ENCODE assay signal across 8 cellular contexts in the genomic region with DNA sequence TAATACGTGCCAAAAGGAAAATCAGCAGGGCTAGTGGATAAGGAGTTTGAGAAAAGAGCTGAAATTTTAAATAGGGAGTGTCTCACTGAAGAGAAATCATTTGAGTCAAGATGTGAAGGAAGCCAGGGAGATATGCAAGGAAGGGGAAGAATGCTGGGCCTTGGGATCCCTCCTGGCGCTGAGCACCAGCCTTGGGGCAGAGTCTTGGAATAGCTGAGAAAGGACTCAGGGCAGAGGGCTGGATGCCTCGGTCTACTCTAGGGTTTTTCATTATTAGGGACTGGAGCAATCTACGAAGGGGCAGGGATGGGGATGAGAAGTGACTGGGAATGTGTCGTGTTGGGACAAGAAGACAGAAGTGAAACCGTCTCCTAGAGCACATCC. TPM values are rescaled to one million over a fixed set of nuclear protein-coding genes. Genes with fewer than 3 reads are reported as not detected.
DNase-seq lines count a peak whose midpoint lies in the region; ATAC-seq, FAIRE-seq and TF ChIP-seq lines count a peak whose summit lies in the region.

No MANE protein-coding gene starts in this region.

- ATAC-seq in HG02973 (IDR thresholded peaks at IDR 0.05; ENCODE audit: unreplicated experiment): no peak

- H3K9me3 ChIP-seq in BLaER1 treated with 17β-estradiol and CSF1 and Interleukin-3, amounts not matched to agents 10 nM and 100 nM (replicated peaks in 1 of 11): no peaks in the 10 kb centered on the region
- H3K9me3 ChIP-seq in MG63: no peaks in the 10 kb centered on the region; the same call in 1 of the 2 replicates
- H3K9me3 ChIP-seq in H1 (ENCODE audit: insufficient read depth in 2 of 2, low read depth in 1 of 2, low read length in 1 of 2): no peaks in the 10 kb centered on the region
- H3K9me3 ChIP-seq in neural cell (ENCODE audit: low read length): no peaks in the 10 kb centered on the region

- DNase-seq in MG63: no peak
- DNase-seq in H1 (ENCODE audit: low read depth in 1 of 2, low spot score in 2 of 2): no peak
- DNase-seq in NCI-H2029 (lab: John Stamatoyannopoulos, UW): no peak
- no peak for DNase-seq in amniotic stem cell (lab: John Stamatoyannopoulos, UW)
- DNase-seq in NK-92 (lab: John Stamatoyannopoulos, UW; ENCODE audit: unreplicated experiment): no peak

- TF ChIP-seq CTCF in H1 (IDR thresholded peaks at IDR 0.05; ENCODE audit: control extremely low read depth in 1 of 3, insufficient read depth in 1 of 3, low read depth in 1 of 3, low read length in 3 of 3) (no peak), neural cell (IDR thresholded peaks at IDR 0.05; ENCODE audit: poor library complexity, severe bottlenecking) (no peak)

- no peak overlapping the region for H2BK15ac ChIP-seq in H1 (ENCODE audit: low read length)

- peaks cover 0 to 10% (median 0%) of the 10 kb centered on the region in 11 experiments; a peak in 1 of 22 replicates for H4K20me1 ChIP-seq in BLaER1 treated with 17β-estradiol and CSF1 and Interleukin-3, amounts not matched to agents 10 nM and 100 nM
- H4K20me1 ChIP-seq in H1 (replicated peaks in 1 of 2; ENCODE audit: control insufficient read depth in 1 of 2, insufficient read depth in 2 of 2, low read length in 2 of 2): no peaks in the 10 kb centered on the region
- no peaks in the 10 kb centered on the region for H4K20me1 ChIP-seq in neural cell (ENCODE audit: insufficient read depth)

- H3K27me3 ChIP-seq in BLaER1 treated with 17β-estradiol and CSF1 and Interleukin-3, amounts not matched to agents 10 nM and 100 nM: no peaks in the 10 kb centered on the region
- H3K27me3 ChIP-seq in MG63 (no peaks in the 10 kb centered on the region), H1 (replicated peaks in 1 of 4; ENCODE audit: control insufficient read depth in 3 of 4, extremely low read depth in 1 of 4, insufficient read depth in 3 of 4, low read length in 3 of 4) (no peaks in the 10 kb centered on the region), neural cell (ENCODE audit: insufficient read depth, low read depth, low read length) (no peaks in the 10 kb centered on the region)

- no peaks in the 10 kb centered on the region for H3F3A ChIP-seq in neural cell (ENCODE audit: insufficient read depth, low read length, poor library complexity, severe bottlenecking)

- peak overlapping the region; percentile 70 to 93 (median 80) for H3K4me3 ChIP-seq in BLaER1 treated with 17β-estradiol and CSF1 and Interleukin-3, amounts not matched to agents 10 nM and 100 nM
- H3K4me3 ChIP-seq in MG63 (peak overlapping the region; percentile 85), H1 (ENCODE audit: extremely low read depth in 1 of 4, insufficient read depth in 2 of 4, low read depth in 3 of 4, low read length in 4 of 4) (peak overlapping the region; percentile 96 to 99 (median 98)), neural cell (ENCODE audit: low read length) (peak overlapping the region; percentile 76)

- no peak overlapping the region for H2BK120ac ChIP-seq in H1 (replicated peaks; ENCODE audit: low read depth, low read length)

- TF ChIP-seq RAD21 in H1 (IDR thresholded peaks at IDR 0.05 in 1 of 2, conservative IDR thresholded peaks at IDR 0.05 in 1 of 2; ENCODE audit: low read depth in 2 of 2, low read length in 2 of 2): no peak
- no peak for TF ChIP-seq RAD21 in neural cell (conservative IDR thresholded peaks at IDR 0.05)

- H2BK12ac ChIP-seq in H1 (ENCODE audit: low read depth, low read length): peak overlapping the region; percentile 39; the same call in 1 of the 2 replicates

- no peak overlapping the region for H3K4ac ChIP-seq in H1 (replicated peaks; ENCODE audit: insufficient read length, low read depth, low read length)

- no peaks in the 10 kb centered on the region for H3K9me2 ChIP-seq in neural cell (ENCODE audit: insufficient read depth, low read length)

- peak overlapping the region; percentile 68 to 93 (median 90) for H3K9ac ChIP-seq in BLaER1 treated with 17β-estradiol and CSF1 and Interleukin-3, amounts not matched to agents 10 nM and 100 nM
- peak overlapping the region; percentile 94 to 95 (median 94) for H3K9ac ChIP-seq in H1 (replicated peaks in 1 of 4; ENCODE audit: extremely low read depth in 1 of 4, low read depth in 3 of 4, low read length in 3 of 4)
- H3K9ac ChIP-seq in neural cell (ENCODE audit: low read length): peak overlapping the region; percentile 32

- WGBS in H1 (ENCODE audit: extremely low coverage in 1 of 2, insufficient coverage in 1 of 2, insufficient read length in 1 of 2, insufficient replicate concordance in 2 of 2, low coverage in 1 of 2, low lambda C conversion rate in 2 of 2, missing lambda C conversion rate in 1 of 2), 2 experiments: 16% methylated on average over 6 of the region's 6 CpGs; no CpG with 5 or more reads in 1 of the 2 experiments

- FAIRE-seq in H1 (lab: Jason Lieb, UNC): no peak

- peaks cover 11% of the 10 kb centered on the region for H3K79me1 ChIP-seq in H1 (ENCODE audit: low read depth, low read length)

- TF ChIP-seq EP300 in H1 (IDR thresholded peaks at IDR 0.05; ENCODE audit: borderline replicate concordance in 1 of 2, low read depth in 2 of 2, low read length in 2 of 2): no peak
- TF ChIP-seq EP300 in neural cell (conservative IDR thresholded peaks at IDR 0.05; ENCODE audit: poor library complexity, severe bottlenecking): no peak

- peak overlapping the region; percentile 81 to 100 (median 92) for H3K4me2 ChIP-seq in BLaER1 treated with 17β-estradiol and CSF1 and Interleukin-3, amounts not matched to agents 10 nM and 100 nM
- H3K4me2 ChIP-seq in H1 (ENCODE audit: insufficient read depth in 1 of 2, low read depth in 2 of 2, low read length in 2 of 2) (peak overlapping the region; percentile 88 to 98), neural cell (ENCODE audit: low read length) (peak overlapping the region; percentile 64)

- peak overlapping the region; percentile 33 for H4K5ac ChIP-seq in H1 (ENCODE audit: insufficient read length, low read depth, low read length)

- H2AFZ ChIP-seq in H1 (ENCODE audit: low read length) (peak overlapping the region; percentile 97), neural cell (ENCODE audit: low read depth, low read length) (no peak overlapping the region)

- H3K36me3 ChIP-seq in BLaER1 treated with 17β-estradiol and CSF1 and Interleukin-3, amounts not matched to agents 10 nM and 100 nM: peaks cover 11 to 47% (median 32%) of the 10 kb centered on the region in 11 experiments; a peak in 21 of 22 replicates
- peaks cover 20% of the 10 kb centered on the region for H3K36me3 ChIP-seq in MG63
- H3K36me3 ChIP-seq in H1 (ENCODE audit: control insufficient read depth in 2 of 4, insufficient read depth in 4 of 4, low read length in 3 of 4): peaks cover 9 to 32% (median 24%) of the 10 kb centered on the region in 4 experiments
- H3K36me3 ChIP-seq in neural cell (ENCODE audit: insufficient read depth, low read length): no peaks in the 10 kb centered on the region

- no peak overlapping the region for H3K14ac ChIP-seq in H1 (ENCODE audit: insufficient read length)

- H3K23ac ChIP-seq in H1 (ENCODE audit: insufficient read length): no peak overlapping the region

- CTCF ChIA-PET in H1 (lab: Charles Lee; ENCODE audit: partially characterized antibody): interaction anchor here (1.3 kb wide), 1 partner anchor 9 kb away, joined by 4 read pairs; no protein-coding TSS in a partner anchor

- peak overlapping the region; percentile 86 for H2AK5ac ChIP-seq in H1 (ENCODE audit: low read depth, low read length)

- H3K4me1 ChIP-seq in BLaER1 treated with 17β-estradiol and CSF1 and Interleukin-3, amounts not matched to agents 10 nM and 100 nM: peaks cover 13 to 41% (median 32%) of the 10 kb centered on the region in 10 experiments
- H3K4me1 ChIP-seq in H1 (replicated peaks in 1 of 4; ENCODE audit: control insufficient read depth in 3 of 4, insufficient read depth in 4 of 4, low read length in 3 of 4): peaks cover 0 to 9% (median 3%) of the 10 kb centered on the region in 4 experiments; a peak in 5 of 7 replicates

- peak overlapping the region; percentile 94; the same call in 1 of the 2 replicates for H4K8ac ChIP-seq in H1 (ENCODE audit: extremely low read depth, insufficient read depth, low read length)

- no peak overlapping the region for H2BK20ac ChIP-seq in H1 (ENCODE audit: low read length)

- H2BK5ac ChIP-seq in H1 (ENCODE audit: low read depth, low read length): peak overlapping the region; percentile 73; the same call in 1 of the 2 replicates

- H4K91ac ChIP-seq in H1 (replicated peaks; ENCODE audit: insufficient read length, low read length): no peak overlapping the region

- H3K27ac ChIP-seq in BLaER1 treated with 17β-estradiol and CSF1 and Interleukin-3, amounts not matched to agents 10 nM and 100 nM: peak overlapping the region in 10 of 11 experiments; percentile 58 to 92 (median 86); a peak in 21 of 22 replicates
- H3K27ac ChIP-seq in H1 (ENCODE audit: low read depth, low read length): peak overlapping the region; percentile 91
- H3K27ac ChIP-seq in neural cell (ENCODE audit: low read length): no peak overlapping the region

- peaks cover 9% of the 10 kb centered on the region for H3K23me2 ChIP-seq in H1 (ENCODE audit: low read depth, low read length)

- POLR2A ChIA-PET in H1 (lab: Charles Lee; ENCODE audit: partially characterized antibody): interaction anchor here (1.2 to 2.5 kb wide), 2 partner anchors 9 to 13 kb away, joined by 3 to 13 read pairs; no protein-coding TSS in a partner anchor

- H3K79me2 ChIP-seq in H1 (ENCODE audit: control insufficient read depth in 1 of 2, insufficient read depth in 2 of 2, low read length in 2 of 2) (peaks cover 6 to 28% of the 10 kb centered on the region in 2 experiments; a peak in 3 of 4 replicates), neural cell (replicated peaks; ENCODE audit: insufficient read depth, low read length) (peaks cover 8% of the 10 kb centered on the region)

- no peak for TF ChIP-seq POLR2A in H1 (IDR thresholded peaks at IDR 0.05; ENCODE audit: control extremely low read depth in 1 of 2, low read depth in 2 of 2, low read length in 2 of 2)

- peak overlapping the region; percentile 33 for H3K56ac ChIP-seq in H1 (replicated peaks; ENCODE audit: insufficient read length, low read depth, low read length)

- H3K18ac ChIP-seq in H1 (ENCODE audit: extremely low read depth, low read length): peak overlapping the region; percentile 78

TF ChIP-seq in neural cell, 6 proteins besides CTCF, POLR2A, EP300 and RAD21 (continues in another document):
- TF ChIP-seq MXI1 (conservative IDR thresholded peaks at IDR 0.05; ENCODE audit: poor library complexity, severe bottlenecking): no peak

RNA-seq across cellular contexts. Expression of gene ZWINT, which starts 0.5 kb away (rescaled TPM):
- total RNA-seq in MG63 (2014; rRNA removed; shearing (Covaris generic); ENCODE audit: low replicate concordance): 48.0 and 78.9 TPM in 2 replicates
- 71.2 and 73.4 TPM in 2 replicates for total RNA-seq in H1 (2021; fragmentation: NEBNext Ultra II Directional; extraction: Animal tissue kit (Norgen Biotek cat#: 25700))
- 44.4 and 52.1 TPM in 2 replicates for polyA plus RNA-seq in H1 (2011; rRNA removed)
- polyA plus RNA-seq in H1 (2011; cell fraction: cytosol; rRNA removed): 77.0 TPM
- polyA plus RNA-seq in H1 (2011; cell fraction: nucleus; rRNA removed): 72.6 TPM
- polyA plus RNA-seq in H1 (2012, experiment 1 of 2): 77.9 to 94.5 TPM (median 84.7 TPM) in 4 replicates
- 25.5 TPM for polyA plus RNA-seq in H1 (2012, experiment 2 of 2)
- 49.6 TPM for polyA plus RNA-seq in H1 (2013, experiment 1 of 2)
- 48.6 TPM for polyA plus RNA-seq in H1 (2013, experiment 2 of 2)
- polyA minus RNA-seq in H1 (2011; rRNA and poly(A)+ RNA removed): 54.7 and 58.7 TPM in 2 replicates
- 32.7 TPM for polyA minus RNA-seq in H1 (2011; cell fraction: cytosol; rRNA and poly(A)+ RNA removed)
- polyA minus RNA-seq in H1 (2011; cell fraction: nucleus; rRNA and poly(A)+ RNA removed): 53.4 TPM
- 9.5 and 12.7 TPM in 2 replicates for polyA plus RNA-seq in neural cell
- polyA minus RNA-seq in neural cell: 2.2 and 3.7 TPM in 2 replicates

Comparison
In these comparisons a context has a peak if more than half of its experiments do, and no peak if none do; other contexts are left out.
1. H3K9ac ChIP-seq: peak in every context shown above with its lines; median percentile 94 in H1; 90 in BLaER1 treated with 17β-estradiol and CSF1 and Interleukin-3, amounts not matched to agents 10 nM and 100 nM; 32 in neural cell.